Comparison of ENCODE assay signal across 7 cellular contexts in the genomic region with DNA sequence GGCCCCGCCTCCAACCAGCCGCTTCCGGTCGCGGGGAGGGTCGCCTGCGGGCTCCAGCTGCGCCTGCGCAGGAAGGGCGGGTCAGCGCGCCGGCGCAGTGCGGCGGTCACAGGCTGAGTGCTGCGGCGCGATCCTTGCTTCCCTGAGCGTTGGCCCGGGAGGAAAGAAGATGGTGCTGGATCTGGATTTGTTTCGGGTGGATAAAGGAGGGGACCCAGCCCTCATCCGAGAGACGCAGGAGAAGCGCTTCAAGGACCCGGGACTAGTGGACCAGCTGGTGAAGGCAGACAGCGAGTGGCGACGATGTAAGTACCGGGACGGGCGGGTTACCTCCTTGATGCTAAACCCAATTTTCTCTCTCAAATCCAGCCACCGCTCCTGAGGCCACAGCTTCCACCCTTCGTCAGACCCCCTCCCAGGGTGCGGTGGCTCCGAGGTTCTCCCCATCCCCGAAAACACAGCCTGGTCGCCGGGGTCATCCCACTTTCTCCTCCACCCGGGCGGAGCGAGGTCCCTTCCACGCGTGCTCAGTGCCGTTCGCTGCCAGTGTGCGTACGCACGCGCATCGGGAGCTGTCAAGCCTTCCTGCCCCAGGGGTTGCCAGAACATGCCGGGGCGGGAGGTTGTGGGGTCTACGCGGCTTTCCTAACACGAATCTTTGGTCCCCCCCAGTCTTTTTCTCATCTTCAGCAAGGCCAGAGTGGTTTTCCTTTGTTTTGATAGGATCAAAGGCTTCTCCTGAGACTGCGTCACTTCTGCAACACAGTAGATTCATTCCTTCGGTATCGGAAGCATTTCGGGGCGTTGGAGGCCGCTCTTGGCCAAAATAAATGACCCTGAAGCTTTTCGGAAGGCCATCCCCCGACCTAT. TPM values are rescaled to one million over a fixed set of nuclear protein-coding genes. Genes with fewer than 3 reads are reported as not detected.
DNase-seq lines count a peak whose midpoint lies in the region; ATAC-seq and TF ChIP-seq lines count a peak whose summit lies in the region.

TSS of gene SARS1 (plus strand) at position 95 of the 870 bp plus-strand sequence. CDS start at position 170, 75 bp downstream.

- under 1% methylated on average over 49 of the region's 64 CpGs for WGBS in hepatocyte (ENCODE audit: low lambda C conversion rate, missing lambda C conversion rate)

- in situ Hi-C loops in astrocyte of the cerebellum (cut with HindIII; ENCODE audit: low sequenced_read_pairs), result loop anchor here (10.0 kb wide), 1 partner anchor 191 kb away; no protein-coding TSS in a partner anchor

- peaks cover 8% of the 10 kb centered on the region for H4K20me1 ChIP-seq in hepatocyte (ENCODE audit: insufficient read depth, poor library complexity, severe bottlenecking)

- peak within 1 kb of the TSS; percentile 97 for H2AFZ ChIP-seq in hepatocyte

- peak within 1 kb of the TSS; percentile 89 for H3K27ac ChIP-seq in hepatocyte

- H3K9me3 ChIP-seq in hepatocyte (ENCODE audit: low read depth), result no peaks in the 10 kb centered on the region

- peak within 1 kb of the TSS; percentile 77 for H3K4me2 ChIP-seq in hepatocyte

- DNase-seq in NCI-H1694 treated with DMSO at 0.1 percent for 48 hours (lab: John Stamatoyannopoulos, UW) (peak; percentile 82), T1000 (lab: John Stamatoyannopoulos, UW) (peak; percentile 76), astrocyte of the cerebellum (ENCODE audit: low read depth) (peak; percentile 45), hepatocyte (ENCODE audit: low spot score) (peak; percentile 96), retinal pigment epithelial cell (ENCODE audit: low read depth) (no peak)

- H3K9me2 ChIP-seq in hepatocyte (replicated peaks; ENCODE audit: insufficient read depth), result no peaks in the 10 kb centered on the region

- H3K36me3 ChIP-seq in hepatocyte (replicated peaks; ENCODE audit: insufficient read depth, low read depth), result no peaks in the 10 kb centered on the region

- TF ChIP-seq CTCF in astrocyte of the cerebellum (IDR thresholded peaks at IDR 0.05; ENCODE audit: low read depth, low read length, missing control alignments) (no peak), hepatocyte (IDR thresholded peaks at IDR 0.05; ENCODE audit: poor library complexity) (no peak), retinal pigment epithelial cell (conservative IDR thresholded peaks at IDR 0.05; ENCODE audit: low read depth, low read length) (no peak)

- peaks cover 47% of the 10 kb centered on the region for H3K79me2 ChIP-seq in hepatocyte

- H3K4me1 ChIP-seq in hepatocyte (ENCODE audit: insufficient read depth), result peaks cover 12% of the 10 kb centered on the region

- peak; percentile 89 for TF ChIP-seq POLR2A in GM18505 (IDR thresholded peaks at IDR 0.05; ENCODE audit: borderline replicate concordance, extremely low read depth, insufficient read depth, insufficient read length)

- no peaks in the 10 kb centered on the region for H3K27me3 ChIP-seq in hepatocyte

- ATAC-seq in GM18505 (IDR thresholded peaks at IDR 0.05; ENCODE audit: unreplicated experiment), result peak; percentile 80
- ATAC-seq in HG02885 (IDR thresholded peaks at IDR 0.05; ENCODE audit: poor library complexity, unreplicated experiment), result peak; percentile 86

- peak within 1 kb of the TSS; percentile 88 for H3K4me3 ChIP-seq in astrocyte of the cerebellum (ENCODE audit: low read depth, low read length)
- H3K4me3 ChIP-seq in hepatocyte, result peak within 1 kb of the TSS; percentile 78
- H3K4me3 ChIP-seq in retinal pigment epithelial cell (ENCODE audit: low read length), result peak within 1 kb of the TSS; percentile 95

RNA-seq across cellular contexts. Expression of gene SARS1, which starts in this region (rescaled TPM):
- total RNA-seq in hepatocyte, result 179 and 180 TPM in 2 replicates
- 125 and 158 TPM in 2 replicates for polyA plus RNA-seq in hepatocyte
